ENCODE assay signal across 31 cellular contexts in the genomic region with DNA sequence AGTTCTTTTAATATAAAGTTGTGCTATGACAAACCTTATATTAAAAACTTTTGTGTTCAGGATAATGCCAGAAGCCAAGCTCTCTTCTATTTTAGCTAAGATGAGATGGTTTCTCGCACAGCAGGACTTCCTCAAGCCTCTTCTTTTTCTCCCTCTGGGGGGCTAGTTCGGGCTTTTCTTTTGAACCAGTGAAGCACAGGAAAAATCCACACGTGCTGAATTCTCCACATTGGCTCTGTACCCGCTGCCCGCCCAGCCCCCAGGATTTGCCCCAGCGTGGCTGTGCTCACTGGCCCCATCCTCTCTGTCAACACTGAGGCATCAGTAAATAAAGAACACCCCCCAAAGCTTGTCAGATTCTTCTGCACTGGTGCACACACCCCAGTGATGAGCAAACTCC.
"Had no signal": no experiment of that assay in that cellular context is flagged by ENCODE, and none has a peak within 500 bp of the region (broad histone marks: within the 10 kb centered on the region; RNA-seq: fewer than 3 reads in every experiment).

No MANE protein-coding gene starts in this region.

- H3K27ac ChIP-seq: adrenal gland, body of pancreas, esophagus muscularis mucosa, foreskin keratinocyte, gastrocnemius medialis, heart left ventricle, WERI-Rb-1 had no signal

- H3K36me3 ChIP-seq: adrenal gland, esophagus muscularis mucosa, gastrocnemius medialis, heart left ventricle, WERI-Rb-1 had no signal

- H3K4me3 ChIP-seq: adrenal gland, body of pancreas, esophagus muscularis mucosa, gastrocnemius medialis, heart left ventricle had no signal

- ATAC-seq: activated CD4-positive, alpha-beta T cell treated with anti-CD3 and anti-CD28 coated beads for 36 hours; activated CD4-positive, CD25-positive, alpha-beta regulatory T cell treated with anti-CD3 and anti-CD28 coated beads, Interleukin-2, amount 50 U/mL, for 24 hours; activated CD8-positive, alpha-beta memory T cell treated with anti-CD3 and anti-CD28 coated beads, Interleukin-2, amount 10 ng/mL, durations not matched to agents 7 days and 5 days; activated CD8-positive, alpha-beta T cell treated with anti-CD3 and anti-CD28 coated beads, Interleukin-2, amount 10 ng/mL, durations not matched to agents 7 days and 5 days; activated naive CD8-positive, alpha-beta T cell treated with anti-CD3 and anti-CD28 coated beads, Interleukin-2, amount 50 U/mL, for 24 hours; body of pancreas; foreskin keratinocyte; gastrocnemius medialis; heart left ventricle; T-helper 17 cell had no signal

- H3K4me1 ChIP-seq: adrenal gland, body of pancreas, foreskin keratinocyte had no signal

- H3K27me3 ChIP-seq: adrenal gland, body of pancreas, esophagus muscularis mucosa, foreskin keratinocyte, gastrocnemius medialis, heart left ventricle had no signal

- DNase-seq: activated B cell treated with CpG ODN at 0.5 μM for 24 hours; activated CD4-positive, alpha-beta memory T cell treated with anti-CD3 and anti-CD28 coated beads for 36 hours; activated CD4-positive, alpha-beta T cell treated with anti-CD3 and anti-CD28 coated beads for 36 hours; activated CD4-positive, alpha-beta T cell treated with anti-CD3 and anti-CD28 coated beads, Interleukin-2, amount 10 ng/mL, durations not matched to agents 24 days and 14 days; activated CD8-positive, alpha-beta memory T cell treated with anti-CD3 and anti-CD28 coated beads, Interleukin-2, amount 10 ng/mL, durations not matched to agents 7 days and 5 days; activated CD8-positive, alpha-beta memory T cell treated with anti-CD3 and anti-CD28 coated beads, Interleukin-2, amount 50 U/mL, for 4 hours; activated CD8-positive, alpha-beta T cell treated with anti-CD3 and anti-CD28 coated beads, Interleukin-2, amount 10 ng/mL, durations not matched to agents 7 days and 5 days; activated effector memory CD4-positive, alpha-beta T cell treated with anti-CD3 and anti-CD28 coated beads, Interleukin-2, amount 50 U/mL, for 16 hours; activated naive CD4-positive, alpha-beta T cell treated with anti-CD3 and anti-CD28 coated beads for 36 hours; activated naive CD8-positive, alpha-beta T cell treated with anti-CD3 and anti-CD28 coated beads for 36 hours; activated naive CD8-positive, alpha-beta T cell treated with anti-CD3 and anti-CD28 coated beads, Interleukin-2, amount 50 U/mL, for 24 hours; activated T-cell treated with anti-CD3 and anti-CD28 coated beads, Interleukin-2, amount 50 U/mL, for 1 hour; activated T-cell treated with anti-CD3 and anti-CD28 coated beads, Interleukin-2, amount 50 U/mL, for 48 hours; adrenal gland; amygdala; aorta; body of pancreas; caudate nucleus; cortex of kidney; dermis blood vessel endothelial cell; effector memory CD4-positive, alpha-beta T cell; erythroblast; foreskin keratinocyte; gastrocnemius medialis; glutamatergic neuron; heart left ventricle; T-helper 17 cell; T1000; WERI-Rb-1 had no signal

- H3K9me3 ChIP-seq: adrenal gland, body of pancreas had no signal
